ENCODE assay signal across 8 cellular contexts in the genomic region with DNA sequence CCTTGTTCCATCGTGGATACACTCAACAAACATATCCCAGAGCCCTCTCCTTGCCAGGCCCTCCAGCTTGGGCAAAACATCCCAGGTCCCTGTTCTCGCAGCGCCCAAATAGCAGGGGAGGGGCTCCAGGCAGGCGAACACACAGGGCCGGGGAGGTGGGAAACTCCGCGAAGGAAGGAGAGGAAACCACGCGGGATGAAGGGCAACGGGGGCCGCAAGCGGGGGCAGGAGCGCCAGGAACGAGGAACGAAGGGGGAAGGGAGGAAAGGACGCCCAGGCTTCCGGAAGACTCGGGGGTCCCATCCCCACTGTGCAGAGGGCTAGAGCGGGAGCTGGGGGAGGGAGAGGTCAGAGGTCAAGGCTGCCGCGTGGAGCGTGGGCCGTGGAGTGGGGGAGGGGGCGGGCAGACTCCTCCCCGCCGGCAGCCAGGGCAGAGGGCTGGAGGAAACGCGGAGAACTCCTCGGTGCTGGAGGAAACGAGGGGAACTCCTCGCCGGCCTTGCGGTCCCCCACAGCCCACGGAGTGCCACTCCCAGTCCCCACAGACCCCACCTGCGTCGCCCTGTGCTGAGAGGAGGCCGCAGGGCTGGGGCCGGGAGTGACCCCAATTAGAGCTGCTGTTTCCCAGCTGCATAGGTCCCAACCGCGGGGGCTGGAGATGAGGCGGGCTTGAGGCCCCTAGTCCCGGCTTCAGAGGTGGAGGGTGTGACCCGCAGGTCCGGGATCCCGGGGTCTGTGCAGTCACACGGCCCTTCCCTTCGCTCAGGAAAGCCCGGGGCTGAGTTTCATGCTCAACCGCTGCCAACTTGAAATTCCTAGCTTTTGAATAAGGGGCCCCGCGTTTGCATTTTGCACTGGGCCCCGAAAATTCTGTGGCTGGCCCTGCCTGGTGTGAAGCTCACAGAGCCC. TPM values are rescaled to one million over a fixed set of nuclear protein-coding genes. Genes with fewer than 3 reads are reported as not detected.
A peak's percentile ranks its signal among the peaks of the same experiment; 100 is the strongest.
DNase-seq lines count a peak whose midpoint lies in the region; ATAC-seq and TF ChIP-seq lines count a peak whose summit lies in the region.

No MANE protein-coding gene starts in this region.

- no peaks in the 10 kb centered on the region for H3K27me3 Mint-ChIP-seq in activated CD4-positive, alpha-beta memory T cell treated with anti-CD3 and anti-CD28 coated beads, Interleukin-2, amount 10 ng/mL, durations not matched to agents 7 days and 5 days

- DNase-seq in SK-N-SH (no peak), esophagus muscularis mucosa (ENCODE audit: extremely low spot score) (no peak), retina (peak; percentile 60), D341Med (ENCODE audit: low spot score) (no peak)
- DNase-seq in activated CD4-positive, alpha-beta memory T cell treated with anti-CD3 and anti-CD28 coated beads, Interleukin-2, amount 10 ng/mL, durations not matched to agents 7 days and 5 days: peak; percentile 66

- H3K9ac ChIP-seq in SK-N-SH: no peak overlapping the region

- no peaks in the 10 kb centered on the region for H3K9me3 Mint-ChIP-seq in activated CD4-positive, alpha-beta memory T cell treated with anti-CD3 and anti-CD28 coated beads, Interleukin-2, amount 10 ng/mL, durations not matched to agents 7 days and 5 days

- peaks cover 14% of the 10 kb centered on the region for H3K79me2 ChIP-seq in SK-N-SH (ENCODE audit: insufficient read depth)

- H3K27ac ChIP-seq in SK-N-SH (ENCODE audit: low read depth in 2 of 2, low read length in 1 of 2) (no peak overlapping the region), esophagus muscularis mucosa (replicated peaks in 1 of 4) (peak overlapping the region; percentile 82 to 94 (median 85))

- no peaks in the 10 kb centered on the region for H3K27me3 ChIP-seq in SK-N-SH (ENCODE audit: insufficient read depth)
- no peaks in the 10 kb centered on the region for H3K27me3 ChIP-seq in esophagus muscularis mucosa

- 93% methylated on average over 33 of the region's 52 CpGs for WGBS in SK-N-SH (ENCODE audit: low lambda C conversion rate)
- WGBS in esophagus muscularis mucosa: 40% methylated on average over 32 of the region's 52 CpGs

- peak overlapping the region; percentile 80 for H3K4me3 Mint-ChIP-seq in activated CD4-positive, alpha-beta memory T cell treated with anti-CD3 and anti-CD28 coated beads, Interleukin-2, amount 10 ng/mL, durations not matched to agents 7 days and 5 days

- H3K9me3 ChIP-seq in SK-N-SH: no peaks in the 10 kb centered on the region
- no peaks in the 10 kb centered on the region for H3K9me3 ChIP-seq in esophagus muscularis mucosa

- TF ChIP-seq CTCF in SK-N-SH (IDR thresholded peaks at IDR 0.05): no peak
- no peak for TF ChIP-seq CTCF in esophagus muscularis mucosa (IDR thresholded peaks at IDR 0.05)

- peak overlapping the region; percentile 90 for H3K27ac Mint-ChIP-seq in activated CD4-positive, alpha-beta memory T cell treated with anti-CD3 and anti-CD28 coated beads, Interleukin-2, amount 10 ng/mL, durations not matched to agents 7 days and 5 days

- H3K36me3 Mint-ChIP-seq in activated CD4-positive, alpha-beta memory T cell treated with anti-CD3 and anti-CD28 coated beads, Interleukin-2, amount 10 ng/mL, durations not matched to agents 7 days and 5 days (ENCODE audit: low read depth): peaks cover 31% of the 10 kb centered on the region

- POLR2A ChIA-PET in SK-N-SH (lab: Yijun Ruan, JAX): no interaction called here
- POLR2A ChIA-PET in activated CD4-positive, alpha-beta memory T cell treated with anti-CD3 and anti-CD28 coated beads, Interleukin-2, amount 10 ng/mL, durations not matched to agents 7 days and 5 days (lab: Charles Lee): interaction anchor here (0.8 to 7.1 kb wide), 21 partner anchors 8 to 233 kb away, joined by 3 to 157 read pairs (median 4); partner anchors contain the start of genes RAE1 and ZBP1

- CTCF ChIA-PET in SK-N-SH (lab: Yijun Ruan, JAX): interaction anchor here (1.3 to 2.0 kb wide), 5 partner anchors 8 to 109 kb away, joined by 3 to 11 read pairs (median 6); no protein-coding TSS in a partner anchor
- CTCF ChIA-PET in activated CD4-positive, alpha-beta memory T cell treated with anti-CD3 and anti-CD28 coated beads, Interleukin-2, amount 10 ng/mL, durations not matched to agents 7 days and 5 days (lab: Charles Lee): interaction anchor here (0.8 to 5.1 kb wide), 12 partner anchors 8 to 238 kb away, joined by 3 to 40 read pairs (median 5); no protein-coding TSS in a partner anchor

- no peak for TF ChIP-seq POLR2A in esophagus muscularis mucosa (IDR thresholded peaks at IDR 0.05; ENCODE audit: low read depth)

- H3K4me1 ChIP-seq in SK-N-SH (ENCODE audit: control insufficient read depth in 1 of 2, insufficient read depth in 2 of 2, low read depth in 1 of 2, low read length in 1 of 2) (peaks cover 0 to 16% of the 10 kb centered on the region in 2 experiments; a peak in 1 of 4 replicates), esophagus muscularis mucosa (peaks cover 49 to 56% (median 53%) of the 10 kb centered on the region in 4 donors)

- intact Hi-C loops in esophagus muscularis mucosa (cut with DNase I): loop anchor here (2.0 to 10.0 kb wide), 2 partner anchors 105 to 815 kb away; no protein-coding TSS in a partner anchor

- peaks cover 41% of the 10 kb centered on the region for H3K4me1 Mint-ChIP-seq in activated CD4-positive, alpha-beta memory T cell treated with anti-CD3 and anti-CD28 coated beads, Interleukin-2, amount 10 ng/mL, durations not matched to agents 7 days and 5 days

- TF ChIP-seq EP300 in SK-N-SH (IDR thresholded peaks at IDR 0.05; ENCODE audit: borderline replicate concordance in 1 of 2, low read depth in 1 of 2, low read length in 1 of 2): no peak
- no peak for TF ChIP-seq EP300 in esophagus muscularis mucosa (IDR thresholded peaks at IDR 0.05)

- no peaks in the 10 kb centered on the region for H4K20me1 ChIP-seq in SK-N-SH (ENCODE audit: insufficient read depth)

- H3K9me2 ChIP-seq in SK-N-SH: no peaks in the 10 kb centered on the region

- H3K4me2 ChIP-seq in SK-N-SH: no peak overlapping the region

- peak overlapping the region; percentile 90; the same call in 1 of the 2 replicates for H2AFZ ChIP-seq in SK-N-SH (ENCODE audit: low read depth)

- H3K4me3 ChIP-seq in SK-N-SH (ENCODE audit: low read depth in 2 of 2, low read length in 1 of 2): no peak overlapping the region
- peak overlapping the region; percentile 46 to 59 (median 48) for H3K4me3 ChIP-seq in esophagus muscularis mucosa

- no peaks in the 10 kb centered on the region for H3F3A ChIP-seq in SK-N-SH (replicated peaks; ENCODE audit: insufficient read depth)

- H3K36me3 ChIP-seq in SK-N-SH (replicated peaks in 1 of 2; ENCODE audit: control insufficient read depth in 1 of 2, insufficient read depth in 2 of 2, low read length in 1 of 2) (peaks cover 0 to 5% of the 10 kb centered on the region in 2 experiments), esophagus muscularis mucosa (peaks cover 0 to 22% (median 15%) of the 10 kb centered on the region in 4 donors)

- ATAC-seq in SK-N-SH treated with all-trans-retinoic acid at 6 μM for 48 hours (no peak), HG02623 (IDR thresholded peaks at IDR 0.05; ENCODE audit: unreplicated experiment) (no peak), GM21381 (IDR thresholded peaks at IDR 0.05; ENCODE audit: unreplicated experiment) (no peak)

- TF ChIP-seq RAD21 in SK-N-SH (IDR thresholded peaks at IDR 0.05; ENCODE audit: low read length): no peak

TF ChIP-seq in SK-N-SH, 30 proteins besides CTCF, POLR2A, EP300 and RAD21 (continues in another document):
- no peak for TF ChIP-seq NFIC (IDR thresholded peaks at IDR 0.05; ENCODE audit: borderline replicate concordance)
- TF ChIP-seq, protein P1, sequence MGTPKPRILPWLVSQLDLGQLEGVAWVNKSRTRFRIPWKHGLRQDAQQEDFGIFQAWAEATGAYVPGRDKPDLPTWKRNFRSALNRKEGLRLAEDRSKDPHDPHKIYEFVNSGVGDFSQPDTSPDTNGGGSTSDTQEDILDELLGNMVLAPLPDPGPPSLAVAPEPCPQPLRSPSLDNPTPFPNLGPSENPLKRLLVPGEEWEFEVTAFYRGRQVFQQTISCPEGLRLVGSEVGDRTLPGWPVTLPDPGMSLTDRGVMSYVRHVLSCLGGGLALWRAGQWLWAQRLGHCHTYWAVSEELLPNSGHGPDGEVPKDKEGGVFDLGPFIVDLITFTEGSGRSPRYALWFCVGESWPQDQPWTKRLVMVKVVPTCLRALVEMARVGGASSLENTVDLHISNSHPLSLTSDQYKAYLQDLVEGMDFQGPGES (IDR thresholded peaks at IDR 0.05; ENCODE audit: low read depth, low read length): no peak

TF ChIP-seq in SK-N-SH treated with all-trans-retinoic acid at 6 μM for 48 hours, 23 proteins besides CTCF, POLR2A, EP300 and RAD21 (continues in another document):
- TF ChIP-seq ZNF8 (CRISPR knock-in tag; IDR thresholded peaks at IDR 0.05) (no peak), SNAI2 (CRISPR knock-in tag; IDR thresholded peaks at IDR 0.05) (no peak), ISL1 (CRISPR knock-in tag; IDR thresholded peaks at IDR 0.05) (no peak), POU6F1 (CRISPR knock-in tag; IDR thresholded peaks at IDR 0.05; ENCODE audit: borderline replicate concordance, low read depth) (no peak), ZC3H10 (CRISPR knock-in tag; IDR thresholded peaks at IDR 0.05) (no peak), ZNF565 (CRISPR knock-in tag; conservative IDR thresholded peaks at IDR 0.05; ENCODE audit: low read depth) (no peak)

RNA-seq across cellular contexts. Expression of gene RBM38, which starts 1.2 kb away (rescaled TPM):
- 8.8 and 11.5 TPM in 2 replicates for polyA plus RNA-seq in SK-N-SH (2012; rRNA removed)
- polyA plus RNA-seq in SK-N-SH (2012; cell fraction: cytosol; rRNA removed): 6.7 and 10.6 TPM in 2 replicates
- 8.7 and 11.0 TPM in 2 replicates for polyA plus RNA-seq in SK-N-SH (2012; cell fraction: nucleus; rRNA removed)
- 100 to 1,000 TPM; 116 to 119 TPM for total RNA-seq in activated CD4-positive, alpha-beta memory T cell treated with anti-CD3 and anti-CD28 coated beads, Interleukin-2, amount 10 ng/mL, durations not matched to agents 7 days and 5 days
- total RNA-seq in esophagus muscularis mucosa: 100 to 1,000 TPM in 2 of 4 donors, 10 to 100 TPM in 2; 67.6 to 203 (median 139) TPM

RNA-seq across cellular contexts. Expression of gene RAE1, which starts 38.9 kb away (rescaled TPM):
- 57.5 and 82.4 TPM in 2 replicates for polyA plus RNA-seq in SK-N-SH (2012; rRNA removed)
- polyA plus RNA-seq in SK-N-SH (2012; cell fraction: cytosol; rRNA removed): 69.1 and 85.4 TPM in 2 replicates
- 94.1 and 101 TPM in 2 replicates for polyA plus RNA-seq in SK-N-SH (2012; cell fraction: nucleus; rRNA removed)
- total RNA-seq in activated CD4-positive, alpha-beta memory T cell treated with anti-CD3 and anti-CD28 coated beads, Interleukin-2, amount 10 ng/mL, durations not matched to agents 7 days and 5 days: 10 to 100 TPM; 33.8 to 35.3 TPM
- 10 to 100 TPM; 15.0 to 24.1 (median 21.5) TPM for total RNA-seq in esophagus muscularis mucosa

Comparison
In these comparisons a context has a peak if more than half of its experiments do, and no peak if none do; other contexts are left out.
1. DNase-seq: peak in activated CD4-positive, alpha-beta memory T cell treated with anti-CD3 and anti-CD28 coated beads, Interleukin-2, amount 10 ng/mL, durations not matched to agents 7 days and 5 days (single experiment) and retina (single experiment); none in SK-N-SH (single experiment), esophagus muscularis mucosa (single experiment) and D341Med (single experiment).
2. H3K27ac ChIP-seq: peak in esophagus muscularis mucosa (4 of 4); none in SK-N-SH (0 of 2).
3. H3K4me3 ChIP-seq: peak in esophagus muscularis mucosa (4 of 4); none in SK-N-SH (0 of 2).